Comparison of ENCODE assay signal across 8 cellular contexts in genomic region chr3:57910988-57911387, GRCh38.
DNase-seq lines count a peak whose midpoint lies in the region; ATAC-seq, FAIRE-seq and TF ChIP-seq lines count a peak whose summit lies in the region.

No MANE protein-coding gene starts in this region.

- no peaks in the 10 kb centered on the region for H3K27me3 ChIP-seq in GM06990 (replicated peaks; ENCODE audit: control insufficient read depth, insufficient read depth, low read length)

- intact Hi-C loops in head of caudate nucleus (cut with DNase I), result no loop called here

- peaks cover 6% of the 10 kb centered on the region for H3K4me1 Mint-ChIP-seq in nephron progenitor cell

- no peaks in the 10 kb centered on the region for H3K9me3 Mint-ChIP-seq in nephron progenitor cell

- TF ChIP-seq CTCF in GM06990 (IDR thresholded peaks at IDR 0.05; ENCODE audit: insufficient read depth, low read length, poor library complexity, severe bottlenecking), result peak; percentile 53
- TF ChIP-seq CTCF in nephron progenitor cell (IDR thresholded peaks at IDR 0.05), result no peak

- H3K4me3 Mint-ChIP-seq in nephron progenitor cell, result no peak overlapping the region

- no peak overlapping the region for H3K4me3 ChIP-seq in GM06990 (replicated peaks; ENCODE audit: low read depth, low read length)

- DNase-seq in GM06990 (ENCODE audit: extremely low read depth, insufficient read length) (no peak), LoVo (ENCODE audit: low spot score) (peak; percentile 32), astrocyte of the hippocampus (ENCODE audit: low read depth, low spot score) (peak; percentile 23), nephron progenitor cell (no peak), frontal cortex (ENCODE audit: low spot score in 2 of 2) (no peak), activated gamma-delta T cell (lab: John Stamatoyannopoulos, UW) (no peak), head of caudate nucleus (no peak)

- peaks cover 63% of the 10 kb centered on the region for H3K36me3 Mint-ChIP-seq in nephron progenitor cell (ENCODE audit: low read depth)

- FAIRE-seq in frontal cortex (lab: Jason Lieb, UNC), result no peak

- no peaks in the 10 kb centered on the region for H3K27me3 Mint-ChIP-seq in nephron progenitor cell (ENCODE audit: low read depth, poor library complexity)

- peak overlapping the region; percentile 12 for H3K27ac Mint-ChIP-seq in nephron progenitor cell

- H3K36me3 ChIP-seq in GM06990 (ENCODE audit: control insufficient read depth, insufficient read depth, low read length), result no peaks in the 10 kb centered on the region; the same call in none of the 2 replicates

- no peak for ATAC-seq in HG03469 (IDR thresholded peaks at IDR 0.05; ENCODE audit: unreplicated experiment)

Comparison
In these comparisons a context has a peak if more than half of its experiments do, and no peak if none do; other contexts are left out.
1. DNase-seq: peak in LoVo (single experiment) and astrocyte of the hippocampus (single experiment); none in GM06990 (single experiment), nephron progenitor cell (single experiment), frontal cortex (0 of 2), activated gamma-delta T cell (single experiment) and head of caudate nucleus (0 of 42).